Comparison of ENCODE assay signal across 18 cellular contexts in genomic region chr16:14375132-14375491, GRCh38.
"Had no signal": no experiment of that assay in that cellular context is flagged by ENCODE, and none has a peak within 500 bp of the region (broad histone marks: within the 10 kb centered on the region; RNA-seq: fewer than 3 reads in every experiment).

No MANE protein-coding gene starts in this region.

- H3K4me3 ChIP-seq: adrenal gland, right atrium auricular region, suprapubic skin had no signal

- H3K9me3 ChIP-seq: adrenal gland, right atrium auricular region, suprapubic skin had no signal

- H3K4me1 ChIP-seq: adrenal gland, right atrium auricular region had no signal

- ATAC-seq: left ventricle myocardium superior had no signal

- H3K27me3 ChIP-seq: adrenal gland, right atrium auricular region, suprapubic skin had no signal

- DNase-seq: activated CD4-positive, alpha-beta T cell treated with anti-CD3 and anti-CD28 coated beads for 1 hour; activated CD4-positive, alpha-beta T cell treated with anti-CD3 and anti-CD28 coated beads, Interleukin-2, amount 50 U/mL, for 48 hours; activated effector memory CD4-positive, alpha-beta T cell treated with Interleukin-2 at 50 U/mL for 16 hours; activated naive CD4-positive, alpha-beta T cell treated with anti-CD3 and anti-CD28 coated beads, Interleukin-2, amount 50 U/mL, for 16 hours; activated T-cell treated with anti-CD3 and anti-CD28 coated beads, Interleukin-2, amount 50 U/mL, for 24 hours; adrenal gland; central memory CD4-positive, alpha-beta T cell; erythroblast; hippocampal formation; kidney glomerular epithelial cell; left ventricle myocardium superior; nucleus accumbens; small intestine; stimulated activated CD4-positive, alpha-beta T cell treated with anti-CD3 and anti-CD28 coated beads, Interleukin-4, amount 100 ng/mL, for 4 hours; stimulated activated CD8-positive, alpha-beta memory T cell treated with anti-CD3 and anti-CD28 coated beads, Interleukin-4, amount 100 ng/mL, for 48 hours; stimulated activated naive CD4-positive, alpha-beta T cell treated with Interleukin-2 at 50 U/mL for 16 hours had no signal

- H3K27ac ChIP-seq: adrenal gland, right atrium auricular region, suprapubic skin had no signal

- H3K36me3 ChIP-seq: adrenal gland, right atrium auricular region, suprapubic skin had no signal
